In the genomic region with DNA sequence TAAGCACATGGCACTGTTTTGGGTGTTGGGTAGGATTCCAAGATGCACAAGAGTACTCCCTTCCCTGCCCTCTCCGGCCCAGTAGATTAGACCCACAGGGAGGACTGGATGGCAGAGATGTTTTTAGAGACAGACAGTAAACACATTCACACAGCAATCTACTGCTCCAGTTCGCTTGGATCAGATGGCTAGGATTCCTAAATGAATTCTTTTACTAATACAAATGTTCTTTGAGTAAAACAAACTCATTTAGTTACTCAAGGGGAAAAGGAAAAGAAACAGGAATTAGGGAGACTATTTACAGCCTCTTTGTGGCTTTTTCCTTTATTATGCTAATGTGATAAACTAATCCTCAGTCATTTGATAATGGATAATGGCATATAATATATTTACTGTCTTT, we compare ENCODE assay signal across 24 cellular contexts. TPM values are rescaled to one million over a fixed set of nuclear protein-coding genes. Genes with fewer than 3 reads are reported as not detected.
DNase-seq lines count a peak whose midpoint lies in the region; ATAC-seq and TF ChIP-seq lines count a peak whose summit lies in the region.
"Had no signal": no experiment of that assay in that cellular context is flagged by ENCODE, and none has a peak within 500 bp of the region (broad histone marks: within the 10 kb centered on the region; RNA-seq: fewer than 3 reads in every experiment).

No MANE protein-coding gene starts in this region.

- H3K36me3 Mint-ChIP-seq in naive B cell, result no peaks in the 10 kb centered on the region

- H3K9me3 Mint-ChIP-seq in naive B cell, result no peaks in the 10 kb centered on the region
- H3K9me3 Mint-ChIP-seq: T-helper 1 cell treated with Interleukin-12 subunit alpha and Interleukin-12 subunit beta and Interleukin-4 antibody, amounts not matched to agents 30 μg/mL and 1 μg/mL, for 36 hours had no signal

- in situ Hi-C loops in HAP-1 (cut with MboI; ENCODE audit: low sequenced_read_pairs), result no loop called here

- H3K4me1 Mint-ChIP-seq in naive B cell, result peaks cover 59 to 94% (median 77%) of the 10 kb centered on the region in 3 donors

- ATAC-seq in naive B cell (ENCODE audit: low read depth in 2 of 2) (no peak), GM21529 (IDR thresholded peaks at IDR 0.05; ENCODE audit: unreplicated experiment) (no peak), HG03354 (IDR thresholded peaks at IDR 0.05; ENCODE audit: poor library complexity, severe bottlenecking, unreplicated experiment) (no peak), HG02852 (IDR thresholded peaks at IDR 0.05; ENCODE audit: unreplicated experiment) (no peak)

- H3K4me1 ChIP-seq in HAP-1, result peaks cover 31% of the 10 kb centered on the region
- H3K4me1 ChIP-seq in adipocyte (ENCODE audit: control insufficient read depth, insufficient read depth, low read length), result peaks cover 39% of the 10 kb centered on the region
- H3K4me1 ChIP-seq: uterus had no signal

- no peak for TF ChIP-seq CTCF in AG10803 (conservative IDR thresholded peaks at IDR 0.05; ENCODE audit: low read length)

- DNase-seq in AG10803 (ENCODE audit: low read depth) (peak; percentile 72), HAP-1 (ENCODE audit: low spot score in 2 of 2) (peak; percentile 38 to 76), adipocyte (ENCODE audit: low read depth) (peak; percentile 51), naive B cell (no peak), NOMO-1 treated with dmso at 0.1 percent for 144 hours (lab: John Stamatoyannopoulos, UW; ENCODE audit: unreplicated experiment) (no peak)
- DNase-seq: ACHN, activated gamma-delta T cell treated with Interleukin-2 at 50 U/mL for 16 hours, adrenal gland, foreskin keratinocyte, hypothalamus, KG1, kidney, MV-4-11, NCI-H1930, NCI-H226, NCI-H82, PC-9, SIG-M5, spleen, uterus had no signal

- H3K9me3 ChIP-seq in HAP-1 (no peaks in the 10 kb centered on the region), adipocyte (ENCODE audit: control insufficient read depth, low read length) (no peaks in the 10 kb centered on the region)
- H3K9me3 ChIP-seq: adrenal gland, spleen, uterus had no signal

- peak overlapping the region in 4 of 6 donors; percentile 70 to 97 (median 86) for H3K27ac Mint-ChIP-seq in naive B cell
- H3K27ac Mint-ChIP-seq: T-helper 1 cell treated with Interleukin-12 subunit alpha and Interleukin-12 subunit beta and Interleukin-4 antibody, amounts not matched to agents 30 μg/mL and 1 μg/mL, for 36 hours had no signal

- H3K36me3 ChIP-seq in HAP-1 (replicated peaks) (no peaks in the 10 kb centered on the region), adipocyte (ENCODE audit: control insufficient read depth, insufficient read depth, low read length, severe bottlenecking) (no peaks in the 10 kb centered on the region)
- H3K36me3 ChIP-seq: adrenal gland, spleen, uterus had no signal

- H3K27me3 Mint-ChIP-seq in naive B cell, result no peaks in the 10 kb centered on the region

- no peaks in the 10 kb centered on the region for H3K27me3 ChIP-seq in HAP-1 (ENCODE audit: low read depth)
- H3K27me3 ChIP-seq in adipocyte (replicated peaks; ENCODE audit: control insufficient read depth, insufficient read depth, low read length), result no peaks in the 10 kb centered on the region
- H3K27me3 ChIP-seq: adrenal gland, foreskin keratinocyte, uterus had no signal

- H3K4me3 ChIP-seq in AG10803 (ENCODE audit: low read length), result no peak overlapping the region
- H3K4me3 ChIP-seq in HAP-1, result no peak overlapping the region
- H3K4me3 ChIP-seq in adipocyte (ENCODE audit: low read length), result no peak overlapping the region
- H3K4me3 ChIP-seq: adrenal gland, PC-9, spleen, uterus had no signal

- H3K4me3 Mint-ChIP-seq in naive B cell, result peak overlapping the region in 2 of 8 donors; percentile 21 to 30
- H3K4me3 Mint-ChIP-seq: T-helper 1 cell treated with Interleukin-12 subunit alpha and Interleukin-12 subunit beta and Interleukin-4 antibody, amounts not matched to agents 30 μg/mL and 1 μg/mL, for 36 hours had no signal

- no peak overlapping the region for H3K9ac ChIP-seq in adipocyte (ENCODE audit: low read length)

RNA-seq across cellular contexts. Expression of a gene that starts 5.9 kb away (rescaled TPM):
- polyA plus RNA-seq in naive B cell (ENCODE audit: low read depth in 6 of 6), result 10 to 100 TPM; 10.8 to 28.1 (median 16.8) TPM

RNA-seq across cellular contexts. Expression of a gene that starts 11.5 kb away (rescaled TPM):
- 10 to 100 TPM; 77.4 to 97.8 (median 84.9) TPM for polyA plus RNA-seq in naive B cell (ENCODE audit: low read depth in 6 of 6)

Comparison
In these comparisons a context has a peak if more than half of its experiments do, and no peak if none do; other contexts are left out.
1. DNase-seq: peak in AG10803 (single experiment), HAP-1 (2 of 2) and adipocyte (single experiment); none in naive B cell (single experiment) and NOMO-1 treated with dmso at 0.1 percent for 144 hours (single experiment).